1 cellular context compared by ENCODE assay signal in the genomic region with DNA sequence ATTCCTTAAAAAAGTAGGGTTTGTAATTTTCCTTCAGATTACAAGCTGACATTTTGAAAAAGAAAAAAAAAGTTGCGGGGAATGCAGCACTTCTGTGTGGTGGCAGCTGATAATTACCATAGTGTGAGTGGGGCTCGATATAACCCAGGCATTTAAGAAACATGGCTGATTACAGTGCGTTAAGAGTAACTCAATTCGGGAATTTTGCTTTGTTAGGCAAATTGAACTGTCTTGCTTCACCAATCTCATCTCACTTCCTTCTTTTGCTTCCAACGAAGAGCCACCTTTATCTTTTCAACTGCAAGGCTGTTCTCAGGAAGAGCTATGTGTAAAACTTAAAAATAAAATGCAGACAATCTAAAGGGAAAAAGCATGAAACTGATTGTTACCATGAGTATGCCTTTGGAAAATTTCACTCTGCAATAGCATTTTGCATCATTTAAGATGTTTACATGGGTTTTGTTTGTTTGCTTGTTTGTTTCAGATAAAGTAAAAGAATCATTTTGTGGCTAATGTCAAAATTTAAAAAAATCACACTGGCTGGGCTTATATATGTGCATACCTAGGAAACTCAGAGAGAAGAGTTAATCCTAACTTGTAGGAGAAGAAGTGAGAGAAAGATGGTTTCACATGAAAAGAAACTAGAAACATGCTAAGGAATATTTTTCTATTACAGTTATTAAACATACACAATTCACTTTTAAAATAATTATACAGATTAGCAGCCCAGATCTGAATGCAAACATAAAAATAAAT.
TF ChIP-seq lines count a peak whose summit lies in the region.

No MANE protein-coding gene starts in this region.

TF ChIP-seq in H1, 55 proteins besides CTCF, POLR2A, EP300 and RAD21 (continued from another document):
- TF ChIP-seq, protein P1, sequence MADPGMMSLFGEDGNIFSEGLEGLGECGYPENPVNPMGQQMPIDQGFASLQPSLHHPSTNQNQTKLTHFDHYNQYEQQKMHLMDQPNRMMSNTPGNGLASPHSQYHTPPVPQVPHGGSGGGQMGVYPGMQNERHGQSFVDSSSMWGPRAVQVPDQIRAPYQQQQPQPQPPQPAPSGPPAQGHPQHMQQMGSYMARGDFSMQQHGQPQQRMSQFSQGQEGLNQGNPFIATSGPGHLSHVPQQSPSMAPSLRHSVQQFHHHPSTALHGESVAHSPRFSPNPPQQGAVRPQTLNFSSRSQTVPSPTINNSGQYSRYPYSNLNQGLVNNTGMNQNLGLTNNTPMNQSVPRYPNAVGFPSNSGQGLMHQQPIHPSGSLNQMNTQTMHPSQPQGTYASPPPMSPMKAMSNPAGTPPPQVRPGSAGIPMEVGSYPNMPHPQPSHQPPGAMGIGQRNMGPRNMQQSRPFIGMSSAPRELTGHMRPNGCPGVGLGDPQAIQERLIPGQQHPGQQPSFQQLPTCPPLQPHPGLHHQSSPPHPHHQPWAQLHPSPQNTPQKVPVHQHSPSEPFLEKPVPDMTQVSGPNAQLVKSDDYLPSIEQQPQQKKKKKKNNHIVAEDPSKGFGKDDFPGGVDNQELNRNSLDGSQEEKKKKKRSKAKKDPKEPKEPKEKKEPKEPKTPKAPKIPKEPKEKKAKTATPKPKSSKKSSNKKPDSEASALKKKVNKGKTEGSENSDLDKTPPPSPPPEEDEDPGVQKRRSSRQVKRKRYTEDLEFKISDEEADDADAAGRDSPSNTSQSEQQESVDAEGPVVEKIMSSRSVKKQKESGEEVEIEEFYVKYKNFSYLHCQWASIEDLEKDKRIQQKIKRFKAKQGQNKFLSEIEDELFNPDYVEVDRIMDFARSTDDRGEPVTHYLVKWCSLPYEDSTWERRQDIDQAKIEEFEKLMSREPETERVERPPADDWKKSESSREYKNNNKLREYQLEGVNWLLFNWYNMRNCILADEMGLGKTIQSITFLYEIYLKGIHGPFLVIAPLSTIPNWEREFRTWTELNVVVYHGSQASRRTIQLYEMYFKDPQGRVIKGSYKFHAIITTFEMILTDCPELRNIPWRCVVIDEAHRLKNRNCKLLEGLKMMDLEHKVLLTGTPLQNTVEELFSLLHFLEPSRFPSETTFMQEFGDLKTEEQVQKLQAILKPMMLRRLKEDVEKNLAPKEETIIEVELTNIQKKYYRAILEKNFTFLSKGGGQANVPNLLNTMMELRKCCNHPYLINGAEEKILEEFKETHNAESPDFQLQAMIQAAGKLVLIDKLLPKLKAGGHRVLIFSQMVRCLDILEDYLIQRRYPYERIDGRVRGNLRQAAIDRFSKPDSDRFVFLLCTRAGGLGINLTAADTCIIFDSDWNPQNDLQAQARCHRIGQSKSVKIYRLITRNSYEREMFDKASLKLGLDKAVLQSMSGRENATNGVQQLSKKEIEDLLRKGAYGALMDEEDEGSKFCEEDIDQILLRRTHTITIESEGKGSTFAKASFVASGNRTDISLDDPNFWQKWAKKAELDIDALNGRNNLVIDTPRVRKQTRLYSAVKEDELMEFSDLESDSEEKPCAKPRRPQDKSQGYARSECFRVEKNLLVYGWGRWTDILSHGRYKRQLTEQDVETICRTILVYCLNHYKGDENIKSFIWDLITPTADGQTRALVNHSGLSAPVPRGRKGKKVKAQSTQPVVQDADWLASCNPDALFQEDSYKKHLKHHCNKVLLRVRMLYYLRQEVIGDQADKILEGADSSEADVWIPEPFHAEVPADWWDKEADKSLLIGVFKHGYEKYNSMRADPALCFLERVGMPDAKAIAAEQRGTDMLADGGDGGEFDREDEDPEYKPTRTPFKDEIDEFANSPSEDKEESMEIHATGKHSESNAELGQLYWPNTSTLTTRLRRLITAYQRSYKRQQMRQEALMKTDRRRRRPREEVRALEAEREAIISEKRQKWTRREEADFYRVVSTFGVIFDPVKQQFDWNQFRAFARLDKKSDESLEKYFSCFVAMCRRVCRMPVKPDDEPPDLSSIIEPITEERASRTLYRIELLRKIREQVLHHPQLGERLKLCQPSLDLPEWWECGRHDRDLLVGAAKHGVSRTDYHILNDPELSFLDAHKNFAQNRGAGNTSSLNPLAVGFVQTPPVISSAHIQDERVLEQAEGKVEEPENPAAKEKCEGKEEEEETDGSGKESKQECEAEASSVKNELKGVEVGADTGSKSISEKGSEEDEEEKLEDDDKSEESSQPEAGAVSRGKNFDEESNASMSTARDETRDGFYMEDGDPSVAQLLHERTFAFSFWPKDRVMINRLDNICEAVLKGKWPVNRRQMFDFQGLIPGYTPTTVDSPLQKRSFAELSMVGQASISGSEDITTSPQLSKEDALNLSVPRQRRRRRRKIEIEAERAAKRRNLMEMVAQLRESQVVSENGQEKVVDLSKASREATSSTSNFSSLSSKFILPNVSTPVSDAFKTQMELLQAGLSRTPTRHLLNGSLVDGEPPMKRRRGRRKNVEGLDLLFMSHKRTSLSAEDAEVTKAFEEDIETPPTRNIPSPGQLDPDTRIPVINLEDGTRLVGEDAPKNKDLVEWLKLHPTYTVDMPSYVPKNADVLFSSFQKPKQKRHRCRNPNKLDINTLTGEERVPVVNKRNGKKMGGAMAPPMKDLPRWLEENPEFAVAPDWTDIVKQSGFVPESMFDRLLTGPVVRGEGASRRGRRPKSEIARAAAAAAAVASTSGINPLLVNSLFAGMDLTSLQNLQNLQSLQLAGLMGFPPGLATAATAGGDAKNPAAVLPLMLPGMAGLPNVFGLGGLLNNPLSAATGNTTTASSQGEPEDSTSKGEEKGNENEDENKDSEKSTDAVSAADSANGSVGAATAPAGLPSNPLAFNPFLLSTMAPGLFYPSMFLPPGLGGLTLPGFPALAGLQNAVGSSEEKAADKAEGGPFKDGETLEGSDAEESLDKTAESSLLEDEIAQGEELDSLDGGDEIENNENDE (IDR thresholded peaks at IDR 0.05; ENCODE audit: insufficient replicate concordance, low read length): no peak
- no peak for TF ChIP-seq CBX5 (IDR thresholded peaks at IDR 0.05; ENCODE audit: low read depth, low read length)
- TF ChIP-seq TAF1 (IDR thresholded peaks at IDR 0.05; ENCODE audit: low read depth, low read length): no peak
- TF ChIP-seq SAP30 (IDR thresholded peaks at IDR 0.05; ENCODE audit: insufficient read depth, insufficient replicate concordance, low read length): no peak
- TF ChIP-seq KDM5A (IDR thresholded peaks at IDR 0.05; ENCODE audit: low read length): no peak
- no peak for TF ChIP-seq PHF8 (conservative IDR thresholded peaks at IDR 0.05; ENCODE audit: low read depth, low read length)
- no peak for TF ChIP-seq NRF1 (IDR thresholded peaks at IDR 0.05; ENCODE audit: low read depth, low read length)
- TF ChIP-seq POU5F1 (IDR thresholded peaks at IDR 0.05; ENCODE audit: low read depth, low read length): no peak
- TF ChIP-seq CEBPB (IDR thresholded peaks at IDR 0.05; ENCODE audit: low read depth, low read length): no peak
- TF ChIP-seq GTF2F1 (IDR thresholded peaks at IDR 0.05; ENCODE audit: borderline replicate concordance, low read depth, low read length): no peak
- TF ChIP-seq SUZ12 (IDR thresholded peaks at IDR 0.05; ENCODE audit: low read length): no peak
- no peak for TF ChIP-seq POLR2AphosphoS5 (IDR thresholded peaks at IDR 0.05; ENCODE audit: low read depth, low read length)
- no peak for TF ChIP-seq TEAD4 (IDR thresholded peaks at IDR 0.05; ENCODE audit: low read depth, low read length)
- TF ChIP-seq, protein P2, sequence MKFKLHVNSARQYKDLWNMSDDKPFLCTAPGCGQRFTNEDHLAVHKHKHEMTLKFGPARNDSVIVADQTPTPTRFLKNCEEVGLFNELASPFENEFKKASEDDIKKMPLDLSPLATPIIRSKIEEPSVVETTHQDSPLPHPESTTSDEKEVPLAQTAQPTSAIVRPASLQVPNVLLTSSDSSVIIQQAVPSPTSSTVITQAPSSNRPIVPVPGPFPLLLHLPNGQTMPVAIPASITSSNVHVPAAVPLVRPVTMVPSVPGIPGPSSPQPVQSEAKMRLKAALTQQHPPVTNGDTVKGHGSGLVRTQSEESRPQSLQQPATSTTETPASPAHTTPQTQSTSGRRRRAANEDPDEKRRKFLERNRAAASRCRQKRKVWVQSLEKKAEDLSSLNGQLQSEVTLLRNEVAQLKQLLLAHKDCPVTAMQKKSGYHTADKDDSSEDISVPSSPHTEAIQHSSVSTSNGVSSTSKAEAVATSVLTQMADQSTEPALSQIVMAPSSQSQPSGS (IDR thresholded peaks at IDR 0.05; ENCODE audit: low read length): no peak
